ENCODE assay signal across 10 cellular contexts in the genomic region with DNA sequence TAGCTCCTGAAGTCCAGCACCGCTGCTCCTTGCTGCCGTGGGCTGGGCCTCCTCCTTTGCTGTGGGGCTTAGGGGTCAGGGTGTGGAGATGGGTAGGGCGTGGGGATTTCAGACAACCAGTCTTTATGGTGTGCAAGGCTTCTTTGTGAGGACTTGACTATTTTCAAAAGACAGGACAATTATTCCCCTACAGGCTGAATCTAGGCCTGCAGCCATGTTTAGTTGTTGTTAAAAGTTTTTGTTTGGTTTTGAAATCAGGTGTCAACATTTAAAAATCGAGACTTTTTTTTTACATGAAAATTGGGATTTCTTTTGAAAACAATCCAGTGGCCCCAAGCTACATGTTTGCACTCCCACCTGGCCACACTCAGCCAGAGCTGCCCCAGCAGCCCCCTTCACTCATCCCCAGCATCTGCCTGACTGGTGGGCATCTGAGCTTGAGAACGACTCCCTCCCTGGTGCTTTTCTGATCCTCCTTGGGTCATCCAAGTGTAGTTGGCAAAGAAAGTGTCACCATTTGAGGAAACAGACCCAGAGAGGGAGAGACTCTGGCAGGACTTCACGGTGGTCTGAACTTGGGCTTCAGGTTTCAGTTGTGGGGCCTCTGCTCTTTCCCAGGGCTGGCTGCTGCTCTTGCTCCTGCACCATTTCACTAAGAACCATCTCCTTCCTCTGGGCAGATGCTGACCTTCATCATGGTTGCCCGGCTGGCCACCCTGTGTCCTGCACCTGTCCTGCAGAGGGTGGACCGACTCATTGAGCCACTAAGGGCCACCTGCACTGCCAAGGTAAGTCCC. TPM values are rescaled to one million over a fixed set of nuclear protein-coding genes. Genes with fewer than 3 reads are reported as not detected.
DNase-seq lines count a peak whose midpoint lies in the region; ATAC-seq and TF ChIP-seq lines count a peak whose summit lies in the region.
"Had no signal": no experiment of that assay in that cellular context is flagged by ENCODE, and none has a peak within 500 bp of the region (broad histone marks: within the 10 kb centered on the region; RNA-seq: fewer than 3 reads in every experiment).

No MANE protein-coding gene starts in this region.

- H3K9me3 ChIP-seq in AG04450 (ENCODE audit: control insufficient read depth, insufficient read depth, low read length): no peaks in the 10 kb centered on the region

- peak overlapping the region; percentile 70 for H3K27ac Mint-ChIP-seq in activated CD8-positive, alpha-beta T cell treated with anti-CD3 and anti-CD28 coated beads, Interleukin-2, amount 10 ng/mL, durations not matched to agents 7 days and 5 days

- no peak overlapping the region for H3K27ac ChIP-seq in AG04450 (ENCODE audit: low read depth, low read length)

- peaks cover 46% of the 10 kb centered on the region for H3K36me3 Mint-ChIP-seq in activated CD8-positive, alpha-beta T cell treated with anti-CD3 and anti-CD28 coated beads, Interleukin-2, amount 10 ng/mL, durations not matched to agents 7 days and 5 days (ENCODE audit: low read depth)

- no peak overlapping the region for H3K4me3 Mint-ChIP-seq in activated CD8-positive, alpha-beta T cell treated with anti-CD3 and anti-CD28 coated beads, Interleukin-2, amount 10 ng/mL, durations not matched to agents 7 days and 5 days

- TF ChIP-seq CTCF in AG04450 (IDR thresholded peaks at IDR 0.05; ENCODE audit: low read depth, low read length) (peak; percentile 34; the same call in 1 of the 2 replicates), GM06990 (IDR thresholded peaks at IDR 0.05; ENCODE audit: insufficient read depth, low read length, poor library complexity, severe bottlenecking) (peak; percentile 23)

- H3K4me3 ChIP-seq in AG04450 (ENCODE audit: low read depth, low read length): no peak overlapping the region
- H3K4me3 ChIP-seq in GM06990 (replicated peaks; ENCODE audit: low read depth, low read length): no peak overlapping the region

- POLR2A ChIA-PET in AG04450 (lab: Yijun Ruan, JAX): interaction anchor here (2.4 to 4.1 kb wide), 2 partner anchors 11 to 21 kb away, joined by 8 to 16 read pairs; a partner anchor contains a TSS
- POLR2A ChIA-PET in activated CD8-positive, alpha-beta T cell treated with anti-CD3 and anti-CD28 coated beads, Interleukin-2, amount 10 ng/mL, durations not matched to agents 7 days and 5 days (lab: Charles Lee): interaction anchor here (0.7 to 2.5 kb wide), 3 partner anchors 10 to 215 kb away, joined by 3 to 16 read pairs (median 4); a partner anchor contains a TSS

- H3K4me1 Mint-ChIP-seq in activated CD8-positive, alpha-beta T cell treated with anti-CD3 and anti-CD28 coated beads, Interleukin-2, amount 10 ng/mL, durations not matched to agents 7 days and 5 days (ENCODE audit: low read depth): peaks cover 4% of the 10 kb centered on the region

- CTCF ChIA-PET in AG04450 (lab: Charles Lee): interaction anchor here (0.9 to 2.0 kb wide), 4 partner anchors 9 to 79 kb away, joined by 4 to 8 read pairs (median 4); a partner anchor contains a TSS
- CTCF ChIA-PET in activated CD8-positive, alpha-beta T cell treated with anti-CD3 and anti-CD28 coated beads, Interleukin-2, amount 10 ng/mL, durations not matched to agents 7 days and 5 days (lab: Charles Lee): interaction anchor here (3.1 kb wide), 1 partner anchor 11 kb away, joined by 13 read pairs; a partner anchor contains a TSS

- no peaks in the 10 kb centered on the region for H3K27me3 ChIP-seq in AG04450 (ENCODE audit: control insufficient read depth, insufficient read depth, low read length)
- no peaks in the 10 kb centered on the region for H3K27me3 ChIP-seq in GM06990 (replicated peaks; ENCODE audit: control insufficient read depth, insufficient read depth, low read length)

- no peak for DNase-seq in AG04450 (ENCODE audit: low read depth, low spot score)
- DNase-seq in GM06990 (ENCODE audit: extremely low read depth, insufficient read length): no peak
- DNase-seq in activated CD8-positive, alpha-beta T cell treated with anti-CD3 and anti-CD28 coated beads, Interleukin-2, amount 10 ng/mL, durations not matched to agents 7 days and 5 days: no peak
- DNase-seq in left lobe of liver (ENCODE audit: low spot score): no peak
- no peak for DNase-seq in NCI-H748 treated with DMSO at 0.1 percent for 48 hours (lab: John Stamatoyannopoulos, UW)
- DNase-seq in GM03348 (ENCODE audit: low spot score): no peak
- DNase-seq in AG08396 (ENCODE audit: low spot score): no peak
- DNase-seq: MV-4-11; stimulated activated CD4-positive, alpha-beta T cell treated with anti-CD3 and anti-CD28 coated beads, Interleukin-2, amount 100 ng/mL, for 48 hours had no signal

- ATAC-seq in activated CD8-positive, alpha-beta T cell treated with anti-CD3 and anti-CD28 coated beads, Interleukin-2, amount 10 ng/mL, durations not matched to agents 7 days and 5 days: no peak
- ATAC-seq in left lobe of liver (peak; percentile 24), HG02588 (IDR thresholded peaks at IDR 0.05; ENCODE audit: unreplicated experiment) (no peak)

- H3K36me3 ChIP-seq in GM06990 (ENCODE audit: control insufficient read depth, insufficient read depth, low read length): peaks cover 25% of the 10 kb centered on the region

- no peaks in the 10 kb centered on the region for H3K27me3 Mint-ChIP-seq in activated CD8-positive, alpha-beta T cell treated with anti-CD3 and anti-CD28 coated beads, Interleukin-2, amount 10 ng/mL, durations not matched to agents 7 days and 5 days (ENCODE audit: low read depth)

- H3K9me3 Mint-ChIP-seq in activated CD8-positive, alpha-beta T cell treated with anti-CD3 and anti-CD28 coated beads, Interleukin-2, amount 10 ng/mL, durations not matched to agents 7 days and 5 days (ENCODE audit: insufficient read depth): no peaks in the 10 kb centered on the region

RNA-seq across cellular contexts. Expression of a gene that starts 10.4 kb away (rescaled TPM):
- polyA plus RNA-seq in AG04450 (2011; rRNA removed): 3,211 and 3,269 TPM in 2 replicates
- 911 and 957 TPM in 2 replicates for polyA minus RNA-seq in AG04450 (2011; rRNA and poly(A)+ RNA removed)
- total RNA-seq in activated CD8-positive, alpha-beta T cell treated with anti-CD3 and anti-CD28 coated beads, Interleukin-2, amount 10 ng/mL, durations not matched to agents 7 days and 5 days: 1,000 to 10,000 TPM; 1,764 to 1,890 TPM
- total RNA-seq in left lobe of liver: 414 TPM

RNA-seq across cellular contexts. Expression of a gene that starts 34.5 kb away (rescaled TPM):
- 5.8 and 7.3 TPM in 2 replicates for polyA plus RNA-seq in AG04450 (2011; rRNA removed)
- polyA minus RNA-seq in AG04450 (2011; rRNA and poly(A)+ RNA removed): 13.7 and 14.7 TPM in 2 replicates
- under 1 TPM; 0.31 to 0.53 TPM for total RNA-seq in activated CD8-positive, alpha-beta T cell treated with anti-CD3 and anti-CD28 coated beads, Interleukin-2, amount 10 ng/mL, durations not matched to agents 7 days and 5 days
- 7.2 TPM for total RNA-seq in left lobe of liver
